Comparison of ENCODE assay signal across 29 cellular contexts in the genomic region with DNA sequence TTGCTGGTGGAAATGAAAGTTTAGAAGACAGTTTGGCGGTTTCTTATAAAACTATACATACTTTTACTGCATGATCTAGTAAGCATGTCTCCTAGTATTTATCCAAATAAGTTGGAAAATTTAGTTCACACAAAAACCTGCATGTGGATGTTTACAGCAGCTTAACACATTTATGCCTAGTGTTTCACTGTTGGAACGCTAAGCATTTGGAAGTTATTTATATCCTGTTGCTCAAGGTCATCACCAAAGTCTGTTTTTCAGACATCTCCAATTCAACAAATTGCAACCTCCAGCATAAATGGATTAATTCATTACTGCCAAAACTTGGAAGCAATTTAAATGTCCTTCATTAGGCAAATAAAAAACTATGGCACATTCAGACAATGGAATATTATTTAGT.
"Had no signal": no experiment of that assay in that cellular context is flagged by ENCODE, and none has a peak within 500 bp of the region (broad histone marks: within the 10 kb centered on the region; RNA-seq: fewer than 3 reads in every experiment).

No MANE protein-coding gene starts in this region.

- DNase-seq: hypothalamus; immature natural killer cell; kidney; left colon; lower lobe of right lung; mammary epithelial cell; mesendoderm; naive B cell; natural killer cell; nephron progenitor cell; occipital lobe; psoas muscle; stimulated activated CD4-positive, alpha-beta T cell treated with anti-CD3 and anti-CD28 coated beads, Interleukin-12 subunit alpha, Interleukin-12 subunit beta, amount 100 ng/mL, for 4 hours; stimulated activated CD4-positive, alpha-beta T cell treated with anti-CD3 and anti-CD28 coated beads, Interleukin-15, amount 100 ng/mL, for 24 hours; stimulated activated CD4-positive, alpha-beta T cell treated with anti-CD3 and anti-CD28 coated beads, Interleukin-2, amount 100 ng/mL, for 24 hours; stimulated activated CD4-positive, alpha-beta T cell treated with anti-CD3 and anti-CD28 coated beads, Interleukin-4, amount 100 ng/mL, for 1 hour; stimulated activated naive B cell treated with anti-CD40 and anti-IgM and Interleukin-4, amounts not matched to agents 10 μg/mL and 1 μg/mL and 100 μg/mL, for 72 hours; stimulated activated naive CD8-positive, alpha-beta T cell treated with anti-CD3 and anti-CD28 coated beads, Interleukin-15, Interleukin-2, amounts not matched to agents 100 U/mL and 50 U/mL, for 24 hours; stomach; testis; thyroid gland; transverse colon; upper lobe of left lung had no signal

- H3K9me3 ChIP-seq: lower lobe of right lung, neutrophil, psoas muscle, testis, thyroid gland, upper lobe of left lung, vagina had no signal

- ATAC-seq: left colon; lower lobe of right lung; natural killer cell; psoas muscle; sciatic nerve; stimulated activated naive B cell treated with anti-CD40 and anti-IgM and Interleukin-4, amounts not matched to agents 10 μg/mL and 1 μg/mL and 100 μg/mL, for 72 hours; stimulated activated naive CD8-positive, alpha-beta T cell treated with anti-CD3 and anti-CD28 coated beads, Interleukin-15, Interleukin-2, amounts not matched to agents 100 U/mL and 50 U/mL, for 24 hours had no signal

- H3K4me3 ChIP-seq: lower lobe of right lung, neural progenitor cell, psoas muscle, skin epidermis, stomach, testis, thyroid gland, transverse colon, upper lobe of left lung, vagina had no signal

- H3K27me3 ChIP-seq: neural progenitor cell, neutrophil, stomach, testis, thyroid gland, transverse colon, upper lobe of left lung, vagina had no signal

- H3K36me3 ChIP-seq: lower lobe of right lung, neural progenitor cell, neutrophil, stomach, thyroid gland, transverse colon, upper lobe of left lung, vagina had no signal

- H3K27ac ChIP-seq: lower lobe of right lung, neural progenitor cell, neutrophil, parathyroid adenoma, psoas muscle, skin epidermis, stomach, testis, thyroid gland, transverse colon, upper lobe of left lung, vagina had no signal

- H3K4me1 ChIP-seq: lower lobe of right lung, neural progenitor cell, parathyroid adenoma, psoas muscle, stomach, testis, thyroid gland, transverse colon, upper lobe of left lung, vagina had no signal
